ENCODE assay signal across 1 cellular context in genomic region chr3:57783186-57784088, GRCh38.
TF ChIP-seq lines count a peak whose summit lies in the region.

No MANE protein-coding gene starts in this region.

TF ChIP-seq in GM12878, 131 proteins besides CTCF, POLR2A, EP300 and RAD21 (continued from another document):
- TF ChIP-seq PAX5 (IDR thresholded peaks at IDR 0.05; ENCODE audit: borderline replicate concordance, low read depth, low read length) = no peak
- TF ChIP-seq SP1 (IDR thresholded peaks at IDR 0.05; ENCODE audit: low read depth, low read length) = no peak
TF ChIP-seq in GM12878: peak in this region for 0.
